ENCODE assay signal across 24 cellular contexts in genomic region chr22:31393890-31394289, GRCh38.
"Had no signal": no experiment of that assay in that cellular context is flagged by ENCODE, and none has a peak within 500 bp of the region (broad histone marks: within the 10 kb centered on the region; RNA-seq: fewer than 3 reads in every experiment).

No MANE protein-coding gene starts in this region.

- H3K9ac ChIP-seq: neural progenitor cell had no signal

- H3K27ac Mint-ChIP-seq: activated naive CD4-positive, alpha-beta T cell treated with anti-CD3 and anti-CD28 coated beads for 36 hours; activated naive CD8-positive, alpha-beta T cell treated with anti-CD3 and anti-CD28 coated beads, Interleukin-2, amount 10 ng/mL, durations not matched to agents 7 days and 5 days; activated T-helper 2 cell treated with anti-CD3 and anti-CD28 coated beads, Interferon-gamma antibody, Interleukin-2, Interleukin-4, amounts not matched to agents 10 μg/mL and 5 μg/mL and 100 μg/mL, durations not matched to agents 14 hours and 24 hours and 36 hours; mesothelial cell of epicardium; naive thymus-derived CD8-positive, alpha-beta T cell; neural progenitor cell had no signal

- H3K9me3 ChIP-seq: esophagus squamous epithelium, gastroesophageal sphincter, heart left ventricle, sigmoid colon, upper lobe of left lung had no signal

- FAIRE-seq: islet of Langerhans had no signal

- H3K4me3 ChIP-seq: coronary artery, esophagus squamous epithelium, gastroesophageal sphincter, heart left ventricle, neural progenitor cell, sigmoid colon, upper lobe of left lung had no signal

- H3K9me3 Mint-ChIP-seq: activated naive CD4-positive, alpha-beta T cell treated with anti-CD3 and anti-CD28 coated beads for 36 hours; activated T-cell treated with anti-CD3 and anti-CD28 coated beads, Interleukin-2, amount 50 U/mL, for 4 hours; mesothelial cell of epicardium had no signal

- H3K36me3 Mint-ChIP-seq: mesothelial cell of epicardium, neural progenitor cell had no signal

- H3K4me1 Mint-ChIP-seq: neural progenitor cell had no signal

- H3K27ac ChIP-seq: coronary artery, esophagus squamous epithelium, gastroesophageal sphincter, heart left ventricle, neural progenitor cell, sigmoid colon, upper lobe of left lung had no signal

- H3K36me3 ChIP-seq: esophagus squamous epithelium, gastroesophageal sphincter, heart left ventricle, neural progenitor cell, sigmoid colon, upper lobe of left lung had no signal

- DNase-seq: activated CD8-positive, alpha-beta memory T cell treated with anti-CD3 and anti-CD28 coated beads for 24 hours; activated CD8-positive, alpha-beta memory T cell treated with anti-CD3 and anti-CD28 coated beads, Interleukin-2, amount 50 U/mL, for 48 hours; activated naive CD4-positive, alpha-beta T cell treated with anti-CD3 and anti-CD28 coated beads for 36 hours; activated naive CD8-positive, alpha-beta T cell treated with anti-CD3 and anti-CD28 coated beads, Interleukin-2, amount 10 ng/mL, durations not matched to agents 7 days and 5 days; activated T-cell treated with anti-CD3 and anti-CD28 coated beads, Interleukin-2, amount 50 U/mL, for 4 hours; amniotic stem cell; cerebellar nuclear complex; esophagus squamous epithelium; heart left ventricle; left ventricle myocardium superior; mammary epithelial cell; naive thymus-derived CD8-positive, alpha-beta T cell; posterior cingulate gyrus; sigmoid colon; stimulated activated CD4-positive, alpha-beta T cell treated with anti-CD3 and anti-CD28 coated beads, Interleukin-4, amount 100 ng/mL, for 24 hours; stimulated activated naive CD4-positive, alpha-beta T cell treated with Interleukin-2 at 50 U/mL for 16 hours; T-helper 1 cell; upper lobe of left lung had no signal

- H3K4me3 Mint-ChIP-seq: activated naive CD4-positive, alpha-beta T cell treated with anti-CD3 and anti-CD28 coated beads for 36 hours; activated naive CD8-positive, alpha-beta T cell treated with anti-CD3 and anti-CD28 coated beads, Interleukin-2, amount 10 ng/mL, durations not matched to agents 7 days and 5 days; activated T-cell treated with anti-CD3 and anti-CD28 coated beads, Interleukin-2, amount 50 U/mL, for 4 hours; mesothelial cell of epicardium; naive thymus-derived CD8-positive, alpha-beta T cell; neural progenitor cell had no signal

- ATAC-seq: activated T-cell treated with anti-CD3 and anti-CD28 coated beads, Interleukin-2, amount 50 U/mL, for 4 hours; gastroesophageal sphincter; heart left ventricle; left ventricle myocardium superior; naive thymus-derived CD8-positive, alpha-beta T cell had no signal

- H3K27me3 ChIP-seq: esophagus squamous epithelium, gastroesophageal sphincter, heart left ventricle, neural progenitor cell, sigmoid colon, upper lobe of left lung had no signal

- H2AFZ ChIP-seq: neural progenitor cell had no signal

- H3K4me2 ChIP-seq: neural progenitor cell had no signal
